ENCODE assay signal across 1 cellular context in the genomic region with DNA sequence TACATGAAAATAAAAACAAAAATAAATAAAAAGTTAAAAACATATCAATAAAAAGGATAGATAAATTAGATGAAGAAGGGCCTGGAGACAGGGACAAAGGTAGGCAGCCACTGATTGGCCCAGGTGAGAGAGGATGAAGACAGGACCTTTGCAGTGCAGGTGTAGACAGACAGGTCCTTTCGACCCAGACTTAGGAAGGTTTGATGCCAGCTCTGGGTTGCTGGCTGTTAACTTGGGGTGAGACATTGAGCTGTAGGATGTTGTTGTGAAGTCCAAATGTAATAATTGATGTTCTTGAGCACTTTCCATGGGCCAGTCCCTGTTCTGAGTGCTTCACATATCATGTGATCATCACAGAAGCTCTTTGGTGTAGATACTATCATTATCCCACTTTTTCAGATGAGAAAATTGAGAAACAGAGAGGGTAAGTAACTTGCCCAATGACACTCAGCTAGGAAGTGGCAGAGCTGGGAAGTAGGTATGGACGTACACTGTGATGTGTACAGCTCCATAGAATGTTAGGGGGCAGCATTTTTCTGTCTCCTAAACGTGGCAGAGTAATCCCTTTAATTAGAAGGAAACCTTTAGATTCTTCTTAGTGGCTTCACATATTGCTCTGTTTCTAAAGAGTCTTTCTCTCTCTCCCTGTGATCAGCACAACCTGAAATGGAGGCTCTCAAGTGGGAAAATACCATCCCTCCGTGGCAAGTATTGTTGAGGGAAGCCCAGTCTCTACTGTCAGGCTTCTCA.
TF ChIP-seq lines count a peak whose summit lies in the region.

No MANE protein-coding gene starts in this region.

TF ChIP-seq in GM12878, 131 proteins besides CTCF, POLR2A, EP300 and RAD21 (continued from another document):
- TF ChIP-seq SIX5 (IDR thresholded peaks at IDR 0.05; ENCODE audit: low read depth, low read length, severe bottlenecking): no peak
- no peak for TF ChIP-seq CBX3 (IDR thresholded peaks at IDR 0.05; ENCODE audit: borderline replicate concordance, low read depth)
- no peak for TF ChIP-seq WRNIP1 (IDR thresholded peaks at IDR 0.05; ENCODE audit: borderline replicate concordance, low read depth, low read length)
- no peak for TF ChIP-seq RAD51 (IDR thresholded peaks at IDR 0.05)
- no peak for TF ChIP-seq LARP7 (IDR thresholded peaks at IDR 0.05)
- TF ChIP-seq ATF7 (IDR thresholded peaks at IDR 0.05; ENCODE audit: low read depth): no peak
- no peak for TF ChIP-seq PAX5 (IDR thresholded peaks at IDR 0.05; ENCODE audit: borderline replicate concordance, low read depth, low read length)
- no peak for TF ChIP-seq TAF1 (IDR thresholded peaks at IDR 0.05; ENCODE audit: borderline replicate concordance, low read depth, low read length)
- TF ChIP-seq BRCA1 (IDR thresholded peaks at IDR 0.05; ENCODE audit: low read depth, low read length): no peak
- TF ChIP-seq TCF7 (IDR thresholded peaks at IDR 0.05; ENCODE audit: borderline replicate concordance): no peak
- TF ChIP-seq RCOR1 (conservative IDR thresholded peaks at IDR 0.05; ENCODE audit: low read depth, low read length): no peak
- no peak for TF ChIP-seq ESRRA (IDR thresholded peaks at IDR 0.05; ENCODE audit: low read length)
- no peak for TF ChIP-seq CHD4 (IDR thresholded peaks at IDR 0.05)
- no peak for TF ChIP-seq EZH2 (IDR thresholded peaks at IDR 0.05; ENCODE audit: borderline replicate concordance, control insufficient read depth, low read depth, low read length)
- TF ChIP-seq JUND (IDR thresholded peaks at IDR 0.05; ENCODE audit: low read depth, low read length): no peak
- TF ChIP-seq ZZZ3 (IDR thresholded peaks at IDR 0.05; ENCODE audit: control insufficient read depth, insufficient read length, low read depth): no peak
- TF ChIP-seq, protein P1, sequence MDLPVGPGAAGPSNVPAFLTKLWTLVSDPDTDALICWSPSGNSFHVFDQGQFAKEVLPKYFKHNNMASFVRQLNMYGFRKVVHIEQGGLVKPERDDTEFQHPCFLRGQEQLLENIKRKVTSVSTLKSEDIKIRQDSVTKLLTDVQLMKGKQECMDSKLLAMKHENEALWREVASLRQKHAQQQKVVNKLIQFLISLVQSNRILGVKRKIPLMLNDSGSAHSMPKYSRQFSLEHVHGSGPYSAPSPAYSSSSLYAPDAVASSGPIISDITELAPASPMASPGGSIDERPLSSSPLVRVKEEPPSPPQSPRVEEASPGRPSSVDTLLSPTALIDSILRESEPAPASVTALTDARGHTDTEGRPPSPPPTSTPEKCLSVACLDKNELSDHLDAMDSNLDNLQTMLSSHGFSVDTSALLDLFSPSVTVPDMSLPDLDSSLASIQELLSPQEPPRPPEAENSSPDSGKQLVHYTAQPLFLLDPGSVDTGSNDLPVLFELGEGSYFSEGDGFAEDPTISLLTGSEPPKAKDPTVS (IDR thresholded peaks at IDR 0.05; ENCODE audit: low read depth, low read length): no peak
